28 cellular contexts compared by ENCODE assay signal in the genomic region with DNA sequence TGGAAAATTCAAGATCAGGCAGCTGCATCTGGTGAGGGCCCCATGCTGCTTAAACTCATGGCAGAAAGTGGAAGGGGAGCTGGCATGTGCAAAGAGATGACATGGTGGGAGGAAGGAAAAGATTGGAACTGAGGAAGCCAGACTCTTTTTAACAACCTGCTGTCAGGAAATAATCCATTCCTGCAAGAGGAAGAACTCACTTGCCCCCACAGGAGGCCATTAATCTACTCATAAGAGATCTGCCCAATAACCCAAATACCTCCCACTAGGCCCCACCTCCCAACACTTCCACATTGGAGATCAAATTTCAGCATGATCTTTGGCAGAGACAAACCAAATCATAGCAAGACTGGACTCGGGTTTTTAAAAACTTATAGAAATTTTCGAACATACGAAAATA.
"Had no signal": no experiment of that assay in that cellular context is flagged by ENCODE, and none has a peak within 500 bp of the region (broad histone marks: within the 10 kb centered on the region; RNA-seq: fewer than 3 reads in every experiment).

No MANE protein-coding gene starts in this region.

- H3K9me3 Mint-ChIP-seq: activated B cell treated with CpG ODN at 0.5 μM for 24 hours; activated CD8-positive, alpha-beta T cell treated with anti-CD3 and anti-CD28 coated beads for 36 hours; activated naive CD4-positive, alpha-beta T cell treated with anti-CD3 and anti-CD28 coated beads, Interleukin-2, amount 50 U/mL, for 24 hours; activated naive CD8-positive, alpha-beta T cell treated with anti-CD3 and anti-CD28 coated beads, Interleukin-2, amount 50 U/mL, for 24 hours; activated T-helper 2 cell treated with anti-CD3 and anti-CD28 coated beads, Interferon-gamma antibody, Interleukin-2, Interleukin-4, amounts not matched to agents 10 μg/mL and 5 μg/mL and 100 μg/mL, durations not matched to agents 14 hours and 24 hours and 36 hours; endodermal cell; immature natural killer cell; mesothelial cell of epicardium; naive thymus-derived CD4-positive, alpha-beta T cell; neural crest cell; stimulated activated memory B cell treated with anti-CD40 and anti-IgM and Interleukin-4, amounts not matched to agents 10 μg/mL and 1 μg/mL and 100 μg/mL, for 72 hours; stimulated activated naive CD8-positive, alpha-beta T cell treated with anti-CD3 and anti-CD28 coated beads, Interleukin-15, amount 100 ng/mL, for 72 hours; type B pancreatic cell had no signal

- H3K4me3 ChIP-seq: right atrium auricular region, smooth muscle cell, uterus had no signal

- H3K4me3 Mint-ChIP-seq: activated B cell treated with CpG ODN at 0.5 μM for 24 hours; activated CD8-positive, alpha-beta T cell treated with anti-CD3 and anti-CD28 coated beads for 36 hours; activated naive CD4-positive, alpha-beta T cell treated with anti-CD3 and anti-CD28 coated beads, Interleukin-2, amount 50 U/mL, for 24 hours; activated naive CD8-positive, alpha-beta T cell treated with anti-CD3 and anti-CD28 coated beads, Interleukin-2, amount 50 U/mL, for 24 hours; endodermal cell; immature natural killer cell; mesothelial cell of epicardium; naive thymus-derived CD4-positive, alpha-beta T cell; neural crest cell; stimulated activated memory B cell treated with anti-CD40 and anti-IgM and Interleukin-4, amounts not matched to agents 10 μg/mL and 1 μg/mL and 100 μg/mL, for 72 hours; stimulated activated naive CD8-positive, alpha-beta T cell treated with anti-CD3 and anti-CD28 coated beads, Interleukin-15, amount 100 ng/mL, for 72 hours; type B pancreatic cell had no signal

- H3K9me3 ChIP-seq: right atrium auricular region, uterus had no signal

- H3K27ac ChIP-seq: right atrium auricular region, uterus had no signal

- H3K4me1 Mint-ChIP-seq: activated B cell treated with CpG ODN at 0.5 μM for 24 hours; activated naive CD4-positive, alpha-beta T cell treated with anti-CD3 and anti-CD28 coated beads, Interleukin-2, amount 50 U/mL, for 24 hours; activated naive CD8-positive, alpha-beta T cell treated with anti-CD3 and anti-CD28 coated beads, Interleukin-2, amount 50 U/mL, for 24 hours; immature natural killer cell; naive thymus-derived CD4-positive, alpha-beta T cell; neural crest cell; stimulated activated naive CD8-positive, alpha-beta T cell treated with anti-CD3 and anti-CD28 coated beads, Interleukin-15, amount 100 ng/mL, for 72 hours had no signal

- ATAC-seq: activated CD8-positive, alpha-beta T cell treated with anti-CD3 and anti-CD28 coated beads for 36 hours; activated naive CD8-positive, alpha-beta T cell treated with anti-CD3 and anti-CD28 coated beads, Interleukin-2, amount 50 U/mL, for 24 hours; esophagus mucosa; naive thymus-derived CD4-positive, alpha-beta T cell; stimulated activated naive CD8-positive, alpha-beta T cell treated with anti-CD3 and anti-CD28 coated beads, Interleukin-15, amount 100 ng/mL, for 72 hours had no signal

- DNase-seq: activated B cell treated with CpG ODN at 0.5 μM for 24 hours; activated CD4-positive, alpha-beta T cell treated with anti-CD3 and anti-CD28 coated beads, Interleukin-2, amount 50 U/mL, for 1 hour; activated CD8-positive, alpha-beta T cell treated with anti-CD3 and anti-CD28 coated beads for 36 hours; activated naive CD8-positive, alpha-beta T cell treated with anti-CD3 and anti-CD28 coated beads, Interleukin-2, amount 50 U/mL, for 24 hours; activated T-cell treated with anti-CD3 and anti-CD28 coated beads, Interleukin-2, amount 50 U/mL, for 48 hours; amygdala; central memory CD4-positive, alpha-beta T cell; endodermal cell; head of caudate nucleus; hypothalamus; immature natural killer cell; naive thymus-derived CD4-positive, alpha-beta T cell; occipital lobe; stimulated activated CD4-positive, alpha-beta T cell treated with anti-CD3 and anti-CD28 coated beads, Interleukin-1b, Interleukin-23, amount 100 ng/mL, for 48 hours; stimulated activated CD4-positive, alpha-beta T cell treated with anti-CD3 and anti-CD28 coated beads, Interleukin-4, amount 100 ng/mL, for 4 hours; stimulated activated CD8-positive, alpha-beta memory T cell treated with anti-CD3 and anti-CD28 coated beads, Interleukin-4, amount 100 ng/mL, for 48 hours; stimulated activated naive CD8-positive, alpha-beta T cell treated with anti-CD3 and anti-CD28 coated beads, Interleukin-15, amount 100 ng/mL, for 72 hours; substantia nigra; uterus had no signal

- H3K27me3 ChIP-seq: right atrium auricular region, uterus had no signal

- H3K36me3 Mint-ChIP-seq: activated naive CD4-positive, alpha-beta T cell treated with anti-CD3 and anti-CD28 coated beads, Interleukin-2, amount 50 U/mL, for 24 hours; immature natural killer cell; mesothelial cell of epicardium; naive thymus-derived CD4-positive, alpha-beta T cell; stimulated activated memory B cell treated with anti-CD40 and anti-IgM and Interleukin-4, amounts not matched to agents 10 μg/mL and 1 μg/mL and 100 μg/mL, for 72 hours; type B pancreatic cell had no signal

- H3K36me3 ChIP-seq: right atrium auricular region, uterus had no signal

- H3K27me3 Mint-ChIP-seq: activated B cell treated with CpG ODN at 0.5 μM for 24 hours; activated naive CD4-positive, alpha-beta T cell treated with anti-CD3 and anti-CD28 coated beads, Interleukin-2, amount 50 U/mL, for 24 hours had no signal

- H3K27ac Mint-ChIP-seq: activated B cell treated with CpG ODN at 0.5 μM for 24 hours; activated CD8-positive, alpha-beta T cell treated with anti-CD3 and anti-CD28 coated beads for 36 hours; activated naive CD4-positive, alpha-beta T cell treated with anti-CD3 and anti-CD28 coated beads, Interleukin-2, amount 50 U/mL, for 24 hours; activated naive CD8-positive, alpha-beta T cell treated with anti-CD3 and anti-CD28 coated beads, Interleukin-2, amount 50 U/mL, for 24 hours; activated T-helper 2 cell treated with anti-CD3 and anti-CD28 coated beads, Interferon-gamma antibody, Interleukin-2, Interleukin-4, amounts not matched to agents 10 μg/mL and 5 μg/mL and 100 μg/mL, durations not matched to agents 14 hours and 24 hours and 36 hours; immature natural killer cell; mesothelial cell of epicardium; naive thymus-derived CD4-positive, alpha-beta T cell; stimulated activated memory B cell treated with anti-CD40 and anti-IgM and Interleukin-4, amounts not matched to agents 10 μg/mL and 1 μg/mL and 100 μg/mL, for 72 hours; type B pancreatic cell had no signal

- H3K4me1 ChIP-seq: right atrium auricular region, uterus had no signal
